ENCODE assay signal across 8 cellular contexts in the genomic region with DNA sequence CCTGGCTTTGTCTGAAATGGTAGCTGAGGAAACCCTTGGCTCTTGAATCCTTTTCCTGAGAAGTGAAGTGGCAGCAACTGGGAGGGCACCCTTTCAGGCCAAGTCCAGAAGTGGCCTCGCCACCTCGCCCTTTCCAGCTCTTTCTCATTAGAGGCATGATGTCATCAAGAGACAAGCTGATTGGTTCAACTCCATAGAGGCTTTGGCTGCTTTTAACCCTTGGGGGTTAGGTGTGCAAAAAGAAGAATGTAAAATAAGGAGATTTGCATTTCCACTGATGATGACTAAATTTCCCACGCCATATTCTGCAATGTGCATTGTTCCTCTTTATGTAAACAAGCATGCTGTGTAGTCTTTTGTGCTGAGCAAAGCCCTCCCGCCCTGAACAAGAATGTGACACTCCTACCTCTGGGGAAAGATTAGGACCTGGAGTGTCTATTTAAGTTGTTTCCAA.
DNase-seq lines count a peak whose midpoint lies in the region; ATAC-seq, FAIRE-seq and TF ChIP-seq lines count a peak whose summit lies in the region.

No MANE protein-coding gene starts in this region.

- H3K27ac Mint-ChIP-seq in natural killer cell = no peak overlapping the region

- FAIRE-seq in GM12892 (lab: Jason Lieb, UNC) = no peak

- H3K27me3 Mint-ChIP-seq in natural killer cell (ENCODE audit: low read depth in 2 of 2) = no peaks in the 10 kb centered on the region

- H3K9me3 Mint-ChIP-seq in natural killer cell = no peaks in the 10 kb centered on the region

- no peaks in the 10 kb centered on the region for H3K36me3 Mint-ChIP-seq in natural killer cell

- intact Hi-C loops in natural killer cell (cut with micrococcal nuclease) = no loop called here

- no peak for TF ChIP-seq POLR2A in GM12892 (IDR thresholded peaks at IDR 0.05; ENCODE audit: low read depth, low read length)

- no peak for ATAC-seq in natural killer cell
- ATAC-seq in GM21737 (IDR thresholded peaks at IDR 0.05; ENCODE audit: unreplicated experiment) = no peak
- no peak for ATAC-seq in GM19463 (IDR thresholded peaks at IDR 0.05; ENCODE audit: unreplicated experiment)

- H3K4me3 Mint-ChIP-seq in natural killer cell = no peak overlapping the region

- DNase-seq in DMS79 treated with DMSO at 0.1 percent for 48 hours (lab: John Stamatoyannopoulos, UW) (peak; percentile 93), NCI-H2196 (lab: John Stamatoyannopoulos, UW; ENCODE audit: unreplicated experiment) (peak; percentile 85), dedifferentiated amniotic fluid mesenchymal stem cell (ENCODE audit: extremely low spot score) (peak; percentile 38), midbrain (lab: John Stamatoyannopoulos, UW) (peak; percentile 61), natural killer cell (no peak), GM12892 (ENCODE audit: insufficient read length) (no peak)

- peaks cover 15 to 20% of the 10 kb centered on the region in 2 donors for H3K4me1 Mint-ChIP-seq in natural killer cell

- no peak for TF ChIP-seq CTCF in natural killer cell (IDR thresholded peaks at IDR 0.05)

Comparison
In these comparisons a context has a peak if more than half of its experiments do, and no peak if none do; other contexts are left out.
1. DNase-seq: peak in DMS79 treated with DMSO at 0.1 percent for 48 hours (single experiment), NCI-H2196 (single experiment), dedifferentiated amniotic fluid mesenchymal stem cell (single experiment) and midbrain (single experiment); none in natural killer cell (single experiment) and GM12892 (single experiment).